ENCODE assay signal across 28 cellular contexts in the genomic region with DNA sequence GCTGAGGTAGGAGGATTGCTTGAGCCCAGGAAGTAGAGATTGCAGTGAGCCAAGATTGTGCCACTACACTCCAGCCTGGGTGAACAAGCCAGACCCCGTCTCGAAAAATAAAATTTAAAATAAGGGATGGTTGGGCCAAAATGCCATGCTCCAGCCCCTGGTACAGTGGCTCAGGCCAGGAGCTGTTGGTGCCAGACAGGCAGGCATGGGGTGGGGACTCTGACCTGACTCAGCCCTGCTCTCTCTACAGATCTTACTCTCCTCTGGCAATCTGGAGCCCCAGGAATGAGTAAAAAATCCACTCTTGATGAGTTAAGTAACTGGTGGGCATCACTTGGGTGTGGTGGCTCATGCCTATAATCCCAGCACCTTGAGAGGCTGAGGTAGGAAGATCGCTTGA.
"Had no signal": no experiment of that assay in that cellular context is flagged by ENCODE, and none has a peak within 500 bp of the region (broad histone marks: within the 10 kb centered on the region; RNA-seq: fewer than 3 reads in every experiment).

No MANE protein-coding gene starts in this region.

- H3K27me3 ChIP-seq: brain microvascular endothelial cell, esophagus squamous epithelium, gastroesophageal sphincter had no signal

- H3K27ac Mint-ChIP-seq: activated B cell treated with CpG ODN at 0.5 μM for 24 hours; activated CD8-positive, alpha-beta T cell treated with anti-CD3 and anti-CD28 coated beads for 36 hours; activated naive CD8-positive, alpha-beta T cell; activated T-cell treated with anti-CD3 and anti-CD28 coated beads, Interleukin-2, amount 50 U/mL, for 72 hours; T-helper 17 cell; T-helper 2 cell treated with Interferon-gamma antibody and Interleukin-4, amounts not matched to agents 5 μg/mL and 100 μg/mL, for 36 hours had no signal

- H3K27me3 Mint-ChIP-seq: activated B cell treated with CpG ODN at 0.5 μM for 24 hours; activated CD8-positive, alpha-beta T cell treated with anti-CD3 and anti-CD28 coated beads for 36 hours; activated naive CD8-positive, alpha-beta T cell; central memory CD8-positive, alpha-beta T cell; T-helper 17 cell had no signal

- H3K9me3 Mint-ChIP-seq: activated B cell treated with CpG ODN at 0.5 μM for 24 hours; activated CD8-positive, alpha-beta T cell treated with anti-CD3 and anti-CD28 coated beads for 36 hours; activated T-cell treated with anti-CD3 and anti-CD28 coated beads, Interleukin-2, amount 50 U/mL, for 72 hours; central memory CD8-positive, alpha-beta T cell; T-helper 2 cell treated with Interferon-gamma antibody and Interleukin-4, amounts not matched to agents 5 μg/mL and 100 μg/mL, for 36 hours had no signal

- H3K4me3 ChIP-seq: esophagus squamous epithelium, gastroesophageal sphincter had no signal

- H3K27ac ChIP-seq: brain microvascular endothelial cell, epithelial cell of prostate, esophagus squamous epithelium, gastroesophageal sphincter, WERI-Rb-1 had no signal

- H3K4me1 ChIP-seq: esophagus squamous epithelium, gastroesophageal sphincter had no signal

- H3K4me3 Mint-ChIP-seq: activated B cell treated with CpG ODN at 0.5 μM for 24 hours; activated CD8-positive, alpha-beta T cell treated with anti-CD3 and anti-CD28 coated beads for 36 hours; activated naive CD8-positive, alpha-beta T cell; activated T-cell treated with anti-CD3 and anti-CD28 coated beads, Interleukin-2, amount 50 U/mL, for 72 hours; central memory CD8-positive, alpha-beta T cell; T-helper 17 cell; T-helper 2 cell treated with Interferon-gamma antibody and Interleukin-4, amounts not matched to agents 5 μg/mL and 100 μg/mL, for 36 hours had no signal

- H3K4me1 Mint-ChIP-seq: activated B cell treated with CpG ODN at 0.5 μM for 24 hours; central memory CD8-positive, alpha-beta T cell had no signal

- ATAC-seq: activated CD4-positive, CD25-positive, alpha-beta regulatory T cell treated with anti-CD3 and anti-CD28 coated beads, Interleukin-2, amount 50 U/mL, for 24 hours; activated CD8-positive, alpha-beta T cell treated with anti-CD3 and anti-CD28 coated beads for 36 hours; gastroesophageal sphincter; T-helper 17 cell had no signal

- DNase-seq: activated B cell treated with CpG ODN at 0.5 μM for 24 hours; activated CD4-positive, alpha-beta T cell treated with anti-CD3 and anti-CD28 coated beads for 48 hours; activated CD4-positive, alpha-beta T cell treated with anti-CD3 and anti-CD28 coated beads, Interleukin-2, amount 50 U/mL, for 1 hour; activated CD4-positive, alpha-beta T cell treated with anti-CD3 and anti-CD28 coated beads, Interleukin-2, amount 50 U/mL, for 48 hours; activated CD8-positive, alpha-beta memory T cell treated with anti-CD3 and anti-CD28 coated beads for 24 hours; activated CD8-positive, alpha-beta T cell treated with anti-CD3 and anti-CD28 coated beads for 36 hours; activated effector memory CD4-positive, alpha-beta T cell treated with Interleukin-2 at 50 U/mL for 16 hours; activated gamma-delta T cell treated with Interleukin-2 at 50 U/mL for 16 hours; activated naive CD4-positive, alpha-beta T cell treated with anti-CD3 and anti-CD28 coated beads, Interleukin-2, amount 50 U/mL, for 16 hours; activated naive CD4-positive, alpha-beta T cell treated with Interleukin-2 at 50 U/mL for 16 hours; activated T-cell treated with anti-CD3 and anti-CD28 coated beads, Interleukin-2, amount 50 U/mL, for 72 hours; amniotic stem cell; anterior cingulate cortex; brain microvascular endothelial cell; cortex of kidney; dermis blood vessel endothelial cell; effector CD8-positive, alpha-beta T cell; esophagus squamous epithelium; foreskin melanocyte; T-helper 17 cell; T1000; WERI-Rb-1 had no signal

- H3K9me3 ChIP-seq: esophagus squamous epithelium, gastroesophageal sphincter had no signal
